Comparison of ENCODE assay signal across 8 cellular contexts in the genomic region with DNA sequence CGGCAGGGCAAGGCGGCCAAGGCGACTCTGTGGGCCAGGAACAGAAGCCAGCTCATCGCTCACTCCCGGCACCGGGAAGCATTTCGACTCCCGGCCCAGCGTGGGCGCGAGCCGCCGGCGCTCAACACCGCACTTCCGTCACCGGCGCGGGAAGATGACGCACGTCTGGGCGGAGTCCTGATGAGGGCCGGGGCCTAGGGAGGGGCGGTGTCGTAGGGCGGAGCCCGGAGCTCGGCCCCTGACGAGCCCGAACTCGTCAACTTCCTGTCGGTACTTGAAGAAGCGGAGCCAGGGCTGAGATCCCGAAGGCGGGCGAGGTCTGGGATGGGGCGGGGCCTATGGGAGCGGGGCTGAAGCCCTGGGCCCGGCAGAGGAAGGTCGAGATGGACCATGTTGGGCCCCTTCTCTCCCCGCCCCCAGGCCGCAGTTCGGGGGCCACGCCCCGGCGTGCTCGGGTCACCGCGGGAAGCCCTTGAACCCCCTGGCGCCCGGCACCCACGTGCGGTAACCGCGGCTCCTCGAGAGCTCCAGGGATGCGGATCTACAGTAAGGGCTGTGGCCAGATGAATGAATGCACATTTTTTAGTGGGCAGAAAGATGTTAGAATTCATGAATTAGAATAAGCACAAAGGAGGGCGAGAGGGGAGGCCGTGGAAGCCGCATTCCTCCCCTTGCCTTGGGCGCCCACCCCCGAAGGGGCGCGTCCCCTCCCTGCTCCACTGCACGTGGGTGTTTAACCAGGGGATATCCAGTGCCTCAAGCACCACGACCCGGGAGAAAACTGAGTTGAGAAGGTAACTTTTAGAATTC. TPM values are rescaled to one million over a fixed set of nuclear protein-coding genes. Genes with fewer than 3 reads are reported as not detected.
DNase-seq lines count a peak whose midpoint lies in the region; TF ChIP-seq lines count a peak whose summit lies in the region.

TSS of gene RNASEH1 (minus strand) at position 129 of the 810 bp plus-strand sequence. CDS start at position 56, 73 bp downstream.

- H3K79me2 ChIP-seq in MM.1S (ENCODE audit: low read length), result peaks cover 47% of the 10 kb centered on the region

- H3K4me2 ChIP-seq in MM.1S (ENCODE audit: low read depth, low read length), result peak within 1 kb of the TSS; percentile 98

- H3K4me1 ChIP-seq in ES-I3 (ENCODE audit: insufficient read depth, low read length) (no peaks in the 10 kb centered on the region), HAP-1 (peaks cover 7% of the 10 kb centered on the region), MM.1S (ENCODE audit: low read length) (peaks cover 9% of the 10 kb centered on the region)

- H3K36me3 ChIP-seq in ES-I3 (ENCODE audit: insufficient read depth, low read length) (peaks cover 17% of the 10 kb centered on the region), HAP-1 (replicated peaks) (peaks cover 43% of the 10 kb centered on the region), MM.1S (replicated peaks; ENCODE audit: insufficient read depth, low read length) (peaks cover 7% of the 10 kb centered on the region)

- peaks cover 7% of the 10 kb centered on the region; the same call in 1 of the 2 replicates for H3F3A ChIP-seq in MM.1S (ENCODE audit: insufficient read depth, low read length)

- H3K9me2 ChIP-seq in MM.1S (replicated peaks; ENCODE audit: insufficient read depth, low read length), result no peaks in the 10 kb centered on the region

- peak within 1 kb of the TSS; percentile 93 for H2AFZ ChIP-seq in MM.1S (ENCODE audit: low read length)

- H3K27me3 ChIP-seq in HAP-1 (ENCODE audit: low read depth) (no peaks in the 10 kb centered on the region), MM.1S (replicated peaks; ENCODE audit: insufficient read depth, low read length) (no peaks in the 10 kb centered on the region)

- H4K20me1 ChIP-seq in MM.1S (ENCODE audit: insufficient read depth, low read length), result no peaks in the 10 kb centered on the region

- TF ChIP-seq CTCF in MM.1S (IDR thresholded peaks at IDR 0.05; ENCODE audit: low read length) (no peak), fibroblast of the aortic adventitia (IDR thresholded peaks at IDR 0.05; ENCODE audit: insufficient read depth, low read length) (no peak), nephron (IDR thresholded peaks at IDR 0.05; ENCODE audit: unreplicated experiment in 3 of 3) (no peak)

- peak within 1 kb of the TSS; percentile 78 to 94 (median 94) for H3K27ac Mint-ChIP-seq in nephron
- H3K27ac Mint-ChIP-seq in stimulated activated naive CD8-positive, alpha-beta T cell treated with anti-CD3 and anti-CD28 coated beads, Interleukin-15, Interleukin-2, amounts not matched to agents 100 ng/mL and 50 ng/mL, for 24 hours, result peak within 1 kb of the TSS; percentile 98

- peaks cover 25% of the 10 kb centered on the region for H3K36me3 Mint-ChIP-seq in nephron (ENCODE audit: low read depth)
- H3K36me3 Mint-ChIP-seq in stimulated activated naive CD8-positive, alpha-beta T cell treated with anti-CD3 and anti-CD28 coated beads, Interleukin-15, Interleukin-2, amounts not matched to agents 100 ng/mL and 50 ng/mL, for 24 hours (ENCODE audit: low read depth), result peaks cover 64% of the 10 kb centered on the region

- no peaks in the 10 kb centered on the region for H3K9me3 Mint-ChIP-seq in nephron
- no peaks in the 10 kb centered on the region for H3K9me3 Mint-ChIP-seq in stimulated activated naive CD8-positive, alpha-beta T cell treated with anti-CD3 and anti-CD28 coated beads, Interleukin-15, Interleukin-2, amounts not matched to agents 100 ng/mL and 50 ng/mL, for 24 hours

- H3K9me3 ChIP-seq in ES-I3 (ENCODE audit: control insufficient read depth, insufficient read depth, low read length) (no peaks in the 10 kb centered on the region), HAP-1 (no peaks in the 10 kb centered on the region), MM.1S (replicated peaks; ENCODE audit: insufficient read depth, low read length) (no peaks in the 10 kb centered on the region)

- in situ Hi-C loops in HAP-1 (cut with MboI; ENCODE audit: low sequenced_read_pairs), result no loop called here

- peak within 1 kb of the TSS; percentile 80 for H3K9ac ChIP-seq in ES-I3 (ENCODE audit: low read depth, low read length)
- H3K9ac ChIP-seq in MM.1S (ENCODE audit: low read length), result peak within 1 kb of the TSS; percentile 97

- H3K4me1 Mint-ChIP-seq in nephron, result no peaks in the 10 kb centered on the region
- H3K4me1 Mint-ChIP-seq in stimulated activated naive CD8-positive, alpha-beta T cell treated with anti-CD3 and anti-CD28 coated beads, Interleukin-15, Interleukin-2, amounts not matched to agents 100 ng/mL and 50 ng/mL, for 24 hours (ENCODE audit: low read depth), result peaks cover 51% of the 10 kb centered on the region

- H3K27me3 Mint-ChIP-seq in nephron (ENCODE audit: low read depth), result no peaks in the 10 kb centered on the region
- no peaks in the 10 kb centered on the region for H3K27me3 Mint-ChIP-seq in stimulated activated naive CD8-positive, alpha-beta T cell treated with anti-CD3 and anti-CD28 coated beads, Interleukin-15, Interleukin-2, amounts not matched to agents 100 ng/mL and 50 ng/mL, for 24 hours

- peak within 1 kb of the TSS; percentile 87 to 92 (median 91) for H3K4me3 Mint-ChIP-seq in nephron
- H3K4me3 Mint-ChIP-seq in stimulated activated naive CD8-positive, alpha-beta T cell treated with anti-CD3 and anti-CD28 coated beads, Interleukin-15, Interleukin-2, amounts not matched to agents 100 ng/mL and 50 ng/mL, for 24 hours, result peak within 1 kb of the TSS; percentile 94

- peak; percentile 98 to 99 for DNase-seq in HAP-1 (ENCODE audit: low spot score in 2 of 2)
- peak; percentile 98 for DNase-seq in MM.1S
- DNase-seq in SIG-M5 (lab: John Stamatoyannopoulos, UW), result peak; percentile 89
- DNase-seq in activated gamma-delta T cell (lab: John Stamatoyannopoulos, UW), result peak; percentile 99
- DNase-seq in fibroblast of the aortic adventitia (ENCODE audit: low read depth), result peak; percentile 99

- H3K27ac ChIP-seq in MM.1S (ENCODE audit: low read length), result peak within 1 kb of the TSS; percentile 83

- H3K4me3 ChIP-seq in HAP-1 (peak within 1 kb of the TSS; percentile 99), MM.1S (ENCODE audit: low read length) (peak within 1 kb of the TSS; percentile 96), fibroblast of the aortic adventitia (ENCODE audit: low read depth, low read length) (peak within 1 kb of the TSS; percentile 91)

RNA-seq across cellular contexts. Expression of gene RNASEH1, which starts in this region (rescaled TPM):
- 29.2 and 33.4 TPM in 2 replicates for total RNA-seq in fibroblast of the aortic adventitia (ENCODE audit: low replicate concordance)

Comparison
In these comparisons a context has a peak if more than half of its experiments do, and no peak if none do; other contexts are left out.
1. Peak in every context shown above with its lines: DNase-seq, H3K4me3 ChIP-seq and H3K27ac ChIP-seq.